In the genomic region with DNA sequence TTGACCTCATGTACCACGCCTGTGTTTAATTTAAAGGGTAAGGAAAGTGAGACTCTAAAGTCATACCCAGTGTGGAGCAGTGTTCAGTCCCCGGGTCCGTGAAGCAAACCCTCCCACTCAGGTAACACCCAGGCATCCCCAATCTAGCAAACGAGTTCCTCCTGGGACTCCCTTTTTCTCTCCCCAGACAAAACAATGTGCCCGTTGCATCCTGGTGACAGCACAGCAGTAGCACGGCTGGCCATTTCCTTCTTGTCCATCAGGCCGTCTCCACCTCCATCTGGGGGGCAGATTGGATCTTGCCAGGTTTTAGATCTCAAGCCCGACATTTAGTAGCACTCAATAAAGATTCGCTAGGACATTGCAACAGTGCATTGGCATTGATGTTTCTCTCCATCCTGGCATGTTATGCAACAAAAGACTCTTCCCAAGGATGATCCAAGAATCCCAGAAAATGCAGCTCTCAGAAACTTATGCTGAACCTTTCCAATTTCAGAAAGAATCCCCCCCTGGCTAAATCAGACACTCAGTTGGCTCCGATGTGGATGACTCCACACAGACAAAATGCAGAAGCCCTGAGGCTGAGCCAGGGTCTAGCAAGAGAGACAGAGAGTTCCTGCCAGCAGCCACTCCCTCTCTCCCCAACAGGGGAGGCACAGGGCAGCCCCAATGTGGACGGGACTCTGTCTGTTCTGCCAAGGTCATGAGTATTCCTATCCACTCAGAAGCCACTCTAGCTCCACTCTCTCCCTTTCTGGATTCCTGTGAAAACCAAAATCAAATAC, we compare ENCODE assay signal across 17 cellular contexts.
A peak's percentile ranks its signal among the peaks of the same experiment; 100 is the strongest.
DNase-seq lines count a peak whose midpoint lies in the region; ATAC-seq, FAIRE-seq and TF ChIP-seq lines count a peak whose summit lies in the region.
"Had no signal": no experiment of that assay in that cellular context is flagged by ENCODE, and none has a peak within 500 bp of the region (broad histone marks: within the 10 kb centered on the region; RNA-seq: fewer than 3 reads in every experiment).

No MANE protein-coding gene starts in this region.

- intact Hi-C loops in gastrocnemius medialis (cut with DNase I; ENCODE audit: low total_unique reads) = no loop called here

- H3K27me3 ChIP-seq in GM23248 (replicated peaks; ENCODE audit: insufficient read depth) (no peaks in the 10 kb centered on the region), keratinocyte (ENCODE audit: control insufficient read depth, extremely low read depth, insufficient read depth, low read length) (no peaks in the 10 kb centered on the region), gastrocnemius medialis (peaks cover 0 to 5% (median 2%) of the 10 kb centered on the region in 3 donors)
- H3K27me3 ChIP-seq: SJSA1 had no signal

- TF ChIP-seq CTCF in coronary artery (IDR thresholded peaks at IDR 0.05) = no peak
- no peak for TF ChIP-seq CTCF in keratinocyte (optimal IDR thresholded peaks at IDR 0.05 in 1 of 3, IDR thresholded peaks at IDR 0.05 in 1 of 3, conservative IDR thresholded peaks at IDR 0.05 in 1 of 3; ENCODE audit: extremely low read depth in 1 of 3, insufficient read depth in 2 of 3, low read length in 3 of 3)
- no peak for TF ChIP-seq CTCF in gastrocnemius medialis (IDR thresholded peaks at IDR 0.05 in 4 of 5, conservative IDR thresholded peaks at IDR 0.05 in 1 of 5)

- WGBS in GM23248 (ENCODE audit: low coverage in 1 of 2, low lambda C conversion rate in 2 of 2, missing lambda C conversion rate in 2 of 2), 2 experiments = 1 to 2% methylated on average over 11 of the region's 11 CpGs

- no peaks in the 10 kb centered on the region for H3F3A ChIP-seq in GM23248 (ENCODE audit: insufficient read depth)

- H3K9me2 ChIP-seq in GM23248 (ENCODE audit: insufficient read depth) = no peaks in the 10 kb centered on the region

- dilution Hi-C loops in keratinocyte (cut with MboI; ENCODE audit: extremely low pct_ligation_motif_present, low sequenced_read_pairs) = no loop called here

- H3K36me3 ChIP-seq in GM23248 (ENCODE audit: low read depth) (no peaks in the 10 kb centered on the region), keratinocyte (ENCODE audit: control insufficient read depth in 2 of 2, extremely low read depth in 1 of 2, insufficient read depth in 2 of 2, low read length in 2 of 2) (no peaks in the 10 kb centered on the region), gastrocnemius medialis (no peaks in the 10 kb centered on the region)
- H3K36me3 ChIP-seq: prostate gland, SJSA1 had no signal

- H3K79me2 ChIP-seq in GM23248 (ENCODE audit: insufficient read depth) (no peaks in the 10 kb centered on the region), keratinocyte (ENCODE audit: control insufficient read depth, insufficient read depth, low read length) (no peaks in the 10 kb centered on the region)

- H3K4me2 ChIP-seq in GM23248 (ENCODE audit: unreplicated experiment) = peak overlapping the region; percentile 0
- H3K4me2 ChIP-seq in keratinocyte (ENCODE audit: control insufficient read depth, extremely low read depth, insufficient read depth, low read depth, low read length) = peak overlapping the region; percentile 35

- TF ChIP-seq POLR2A in gastrocnemius medialis (IDR thresholded peaks at IDR 0.05) = no peak

- H4K20me1 ChIP-seq in GM23248 (ENCODE audit: insufficient read depth) (no peaks in the 10 kb centered on the region), keratinocyte (ENCODE audit: control insufficient read depth, extremely low read depth, insufficient read depth, low read length) (no peaks in the 10 kb centered on the region)

- H3K27ac ChIP-seq in GM23248 (no peak overlapping the region), coronary artery (peak overlapping the region in 1 of 2 donors; percentile 63), keratinocyte (ENCODE audit: control insufficient read depth, insufficient read depth, low read length) (no peak overlapping the region), gastrocnemius medialis (peak overlapping the region; percentile 13 to 48 (median 26))
- H3K27ac ChIP-seq: prostate gland, SJSA1 had no signal

- H3K4me3 ChIP-seq in GM23248 (peak overlapping the region; percentile 39; the same call in 1 of the 2 replicates), coronary artery (peak overlapping the region; percentile 30), keratinocyte (ENCODE audit: control insufficient read depth in 2 of 3, extremely low read depth in 1 of 3, insufficient read depth in 2 of 3, low read depth in 1 of 3, low read length in 3 of 3) (peak overlapping the region in 1 of 3 experiments; percentile 8), gastrocnemius medialis (no peak overlapping the region)
- H3K4me3 ChIP-seq: prostate gland, SJSA1 had no signal

- no peaks in the 10 kb centered on the region for H3K9me1 ChIP-seq in keratinocyte (ENCODE audit: control insufficient read depth, extremely low read depth, insufficient read depth, low read length)

- peak; percentile 83 to 91 for ATAC-seq in gastrocnemius medialis
- ATAC-seq in HG03108 (IDR thresholded peaks at IDR 0.05; ENCODE audit: unreplicated experiment) = no peak
- ATAC-seq: left colon, natural killer cell had no signal

- FAIRE-seq in keratinocyte (lab: Jason Lieb, UNC) = peak; percentile 75

- H3K4me1 ChIP-seq in GM23248 (ENCODE audit: insufficient read depth) = no peaks in the 10 kb centered on the region
- peaks cover 2% of the 10 kb centered on the region for H3K4me1 ChIP-seq in keratinocyte (ENCODE audit: control insufficient read depth, extremely low read depth, insufficient read depth, low read length)
- peaks cover 0 to 6% of the 10 kb centered on the region in 2 donors for H3K4me1 ChIP-seq in gastrocnemius medialis
- H3K4me1 ChIP-seq: prostate gland, SJSA1 had no signal

- H3K9me3 ChIP-seq in GM23248 (ENCODE audit: low read depth) = no peaks in the 10 kb centered on the region
- H3K9me3 ChIP-seq in keratinocyte (ENCODE audit: control insufficient read depth, low read depth, low read length) = no peaks in the 10 kb centered on the region
- no peaks in the 10 kb centered on the region for H3K9me3 ChIP-seq in gastrocnemius medialis
- H3K9me3 ChIP-seq: prostate gland had no signal

- DNase-seq in GM23248 = peak; percentile 30
- no peak for DNase-seq in coronary artery (ENCODE audit: low spot score)
- DNase-seq in keratinocyte (ENCODE audit: low read depth, low spot score) = no peak
- peak; percentile 72 to 79 for DNase-seq in gastrocnemius medialis
- DNase-seq in NCI-H1105 (lab: John Stamatoyannopoulos, UW) = no peak
- no peak for DNase-seq in DMS 273 (lab: John Stamatoyannopoulos, UW; ENCODE audit: unreplicated experiment)
- DNase-seq in NCI-H2171 (lab: John Stamatoyannopoulos, UW) = no peak
- DNase-seq: activated naive CD4-positive, alpha-beta T cell; erythroblast; GOT3; hippocampal formation; natural killer cell; NCI-H187 had no signal

- in situ Hi-C loops in GM23248 (cut with MboI) = no loop called here
- in situ Hi-C loops in gastrocnemius medialis (cut with MboI; ENCODE audit: low sequenced_read_pairs in 4 of 4) = no loop called here

- H2AFZ ChIP-seq in GM23248 (peak overlapping the region; percentile 41), keratinocyte (ENCODE audit: control insufficient read depth, low read length) (peak overlapping the region; percentile 57)

- H3K9ac ChIP-seq in GM23248 (peak overlapping the region; percentile 17; the same call in 1 of the 2 replicates), keratinocyte (ENCODE audit: control insufficient read depth, extremely low read depth, insufficient read depth, low read length) (peak overlapping the region; percentile 6)

Comparison
In these comparisons a context has a peak if more than half of its experiments do, and no peak if none do; other contexts are left out.
1. DNase-seq: peak in GM23248 (single experiment) and gastrocnemius medialis (2 of 2); none in coronary artery (single experiment), keratinocyte (single experiment), NCI-H1105 (single experiment), DMS 273 (single experiment) and NCI-H2171 (single experiment).
2. H3K27ac ChIP-seq: peak in gastrocnemius medialis (4 of 4); none in GM23248 (single experiment) and keratinocyte (single experiment).
3. H3K4me3 ChIP-seq: peak in GM23248 (single experiment) and coronary artery (single experiment); none in gastrocnemius medialis (0 of 4).